In the genomic region with DNA sequence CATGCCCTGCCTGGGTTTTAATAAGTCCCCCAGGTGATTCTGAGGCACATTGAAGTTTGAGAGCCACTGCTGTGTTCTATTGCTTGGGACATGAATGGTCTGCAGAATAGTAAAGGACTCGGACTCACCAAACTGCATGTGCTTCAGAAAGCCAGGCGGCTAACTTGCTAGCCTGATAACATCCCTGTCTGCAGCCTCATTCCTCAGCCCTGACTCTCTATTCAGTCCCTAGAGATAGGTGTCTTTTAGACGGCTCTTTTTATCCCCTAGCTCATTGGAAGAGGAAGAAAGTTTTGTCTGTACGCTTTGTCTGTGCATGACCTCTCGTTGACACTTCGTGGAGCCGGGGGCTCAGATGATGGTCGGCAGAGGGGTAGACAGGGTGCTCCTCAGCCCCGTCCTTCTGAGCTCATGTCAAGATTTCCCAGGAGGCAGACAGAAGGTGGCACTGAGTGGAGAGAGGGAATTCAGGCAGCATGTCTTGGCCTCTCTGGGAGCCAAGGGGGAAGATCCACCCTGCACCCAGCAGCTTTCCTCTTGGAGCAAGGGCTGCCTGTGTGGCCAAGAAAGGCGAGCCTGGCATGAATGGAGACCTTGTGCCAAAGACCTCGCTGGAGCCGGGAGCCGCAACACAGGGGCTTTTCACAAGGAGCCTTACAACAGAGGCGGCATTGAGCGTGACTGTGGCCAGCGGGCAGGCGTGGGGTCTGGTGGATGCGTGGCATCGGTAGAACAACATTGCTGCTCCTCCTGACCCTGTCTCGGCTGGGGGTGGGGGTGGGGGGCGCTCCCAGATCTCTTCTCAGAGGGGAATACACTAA, we compare ENCODE assay signal across 1 cellular context.
TF ChIP-seq lines count a peak whose summit lies in the region.

No MANE protein-coding gene starts in this region.

TF ChIP-seq in WTC11, 78 proteins besides CTCF, POLR2A, EP300 and RAD21:
- TF ChIP-seq, protein P1, sequence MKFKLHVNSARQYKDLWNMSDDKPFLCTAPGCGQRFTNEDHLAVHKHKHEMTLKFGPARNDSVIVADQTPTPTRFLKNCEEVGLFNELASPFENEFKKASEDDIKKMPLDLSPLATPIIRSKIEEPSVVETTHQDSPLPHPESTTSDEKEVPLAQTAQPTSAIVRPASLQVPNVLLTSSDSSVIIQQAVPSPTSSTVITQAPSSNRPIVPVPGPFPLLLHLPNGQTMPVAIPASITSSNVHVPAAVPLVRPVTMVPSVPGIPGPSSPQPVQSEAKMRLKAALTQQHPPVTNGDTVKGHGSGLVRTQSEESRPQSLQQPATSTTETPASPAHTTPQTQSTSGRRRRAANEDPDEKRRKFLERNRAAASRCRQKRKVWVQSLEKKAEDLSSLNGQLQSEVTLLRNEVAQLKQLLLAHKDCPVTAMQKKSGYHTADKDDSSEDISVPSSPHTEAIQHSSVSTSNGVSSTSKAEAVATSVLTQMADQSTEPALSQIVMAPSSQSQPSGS (CRISPR knock-in tag; IDR thresholded peaks at IDR 0.05; ENCODE audit: borderline replicate concordance, low read depth), result no peak
- TF ChIP-seq SOX15 (CRISPR knock-in tag; IDR thresholded peaks at IDR 0.05), result no peak
- TF ChIP-seq ZNF671 (CRISPR knock-in tag; IDR thresholded peaks at IDR 0.05), result no peak
- no peak for TF ChIP-seq TCF7 (CRISPR knock-in tag; IDR thresholded peaks at IDR 0.05; ENCODE audit: low read depth)
- no peak for TF ChIP-seq TEAD1 (CRISPR knock-in tag; IDR thresholded peaks at IDR 0.05)
- no peak for TF ChIP-seq FOXP1 (CRISPR knock-in tag; IDR thresholded peaks at IDR 0.05; ENCODE audit: borderline replicate concordance)
- no peak for TF ChIP-seq HMGXB4 (CRISPR knock-in tag; IDR thresholded peaks at IDR 0.05)
- TF ChIP-seq MXD4 (CRISPR knock-in tag; IDR thresholded peaks at IDR 0.05; ENCODE audit: borderline replicate concordance), result no peak
- TF ChIP-seq TP53 (CRISPR knock-in tag; IDR thresholded peaks at IDR 0.05), result no peak
- no peak for TF ChIP-seq ZNF396 (CRISPR knock-in tag; IDR thresholded peaks at IDR 0.05; ENCODE audit: borderline replicate concordance)
- TF ChIP-seq ETV6 (CRISPR knock-in tag; IDR thresholded peaks at IDR 0.05), result no peak
- TF ChIP-seq KAT7 (CRISPR knock-in tag; IDR thresholded peaks at IDR 0.05; ENCODE audit: borderline replicate concordance), result no peak
- no peak for TF ChIP-seq JAZF1 (CRISPR knock-in tag; IDR thresholded peaks at IDR 0.05)
TF ChIP-seq in WTC11: peak in this region for 0.
